16 cellular contexts compared by ENCODE assay signal in the genomic region with DNA sequence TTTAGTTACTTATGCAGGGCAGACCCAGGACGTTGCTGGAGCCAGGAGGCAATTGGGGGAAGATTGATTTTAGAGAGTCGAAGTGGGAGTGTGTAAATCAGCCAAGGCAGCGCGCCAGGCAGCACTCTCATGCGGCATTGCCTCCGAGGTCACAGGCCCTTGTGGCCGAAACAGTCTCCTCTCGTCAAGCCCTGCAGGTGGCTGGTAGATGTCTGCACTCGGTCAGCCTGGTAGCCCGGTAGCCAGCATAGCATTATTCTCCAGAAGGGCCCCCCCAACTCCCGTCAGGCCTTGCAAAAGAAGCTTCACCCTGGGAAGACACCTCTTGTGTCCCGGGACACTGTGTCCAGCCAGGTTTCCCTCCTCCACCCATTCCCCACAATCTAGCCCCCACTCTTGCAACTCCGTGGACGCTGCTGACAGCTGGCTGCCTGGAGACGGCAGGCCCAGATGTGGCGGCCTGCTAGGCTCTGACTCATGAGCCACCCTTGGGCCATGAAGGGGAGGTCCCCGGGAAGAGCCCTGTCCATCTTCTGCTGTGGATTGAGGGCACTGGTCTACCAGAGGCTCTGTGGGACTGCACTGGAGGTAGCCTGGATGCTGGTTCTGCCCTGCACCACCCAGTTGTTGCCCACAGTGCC.
"Had no signal": no experiment of that assay in that cellular context is flagged by ENCODE, and none has a peak within 500 bp of the region (broad histone marks: within the 10 kb centered on the region; RNA-seq: fewer than 3 reads in every experiment).

No MANE protein-coding gene starts in this region.

- ATAC-seq: activated naive CD8-positive, alpha-beta T cell treated with anti-CD3 and anti-CD28 coated beads, Interleukin-2, amount 50 U/mL, for 24 hours; gastroesophageal sphincter; left ventricle myocardium superior; pancreas; stimulated activated memory B cell treated with anti-CD40 and anti-IgM and Interleukin-4, amounts not matched to agents 10 μg/mL and 1 μg/mL and 100 μg/mL, for 72 hours; WTC11 had no signal

- H3K27ac Mint-ChIP-seq: activated naive CD8-positive, alpha-beta T cell treated with anti-CD3 and anti-CD28 coated beads, Interleukin-2, amount 50 U/mL, for 24 hours; nephron; stimulated activated memory B cell treated with anti-CD40 and anti-IgM and Interleukin-4, amounts not matched to agents 10 μg/mL and 1 μg/mL and 100 μg/mL, for 72 hours had no signal

- DNase-seq: activated CD4-positive, alpha-beta T cell treated with anti-CD3 and anti-CD28 coated beads for 48 hours; activated CD8-positive, alpha-beta memory T cell treated with anti-CD3 and anti-CD28 coated beads for 24 hours; activated naive CD4-positive, alpha-beta T cell treated with Interleukin-2 at 50 U/mL for 16 hours; activated naive CD8-positive, alpha-beta T cell treated with anti-CD3 and anti-CD28 coated beads, Interleukin-2, amount 50 U/mL, for 24 hours; left ventricle myocardium superior; mesendoderm; pancreas; retina; T-helper 1 cell had no signal

- H3K9me3 Mint-ChIP-seq: activated naive CD8-positive, alpha-beta T cell treated with anti-CD3 and anti-CD28 coated beads, Interleukin-2, amount 50 U/mL, for 24 hours; nephron; stimulated activated memory B cell treated with anti-CD40 and anti-IgM and Interleukin-4, amounts not matched to agents 10 μg/mL and 1 μg/mL and 100 μg/mL, for 72 hours; WTC11 had no signal

- H3K4me3 ChIP-seq: cardiac muscle cell, gastroesophageal sphincter, pancreas, smooth muscle cell, tibial nerve had no signal

- H3K36me3 Mint-ChIP-seq: stimulated activated memory B cell treated with anti-CD40 and anti-IgM and Interleukin-4, amounts not matched to agents 10 μg/mL and 1 μg/mL and 100 μg/mL, for 72 hours; WTC11 had no signal

- H3K4me3 Mint-ChIP-seq: activated naive CD8-positive, alpha-beta T cell treated with anti-CD3 and anti-CD28 coated beads, Interleukin-2, amount 50 U/mL, for 24 hours; stimulated activated memory B cell treated with anti-CD40 and anti-IgM and Interleukin-4, amounts not matched to agents 10 μg/mL and 1 μg/mL and 100 μg/mL, for 72 hours; WTC11 had no signal
